ENCODE assay signal across 8 cellular contexts in genomic region chr11:73335204-73335923, GRCh38. TPM values are rescaled to one million over a fixed set of nuclear protein-coding genes. Genes with fewer than 3 reads are reported as not detected.
A peak's percentile ranks its signal among the peaks of the same experiment; 100 is the strongest.
DNase-seq lines count a peak whose midpoint lies in the region; ATAC-seq, FAIRE-seq and TF ChIP-seq lines count a peak whose summit lies in the region.

No MANE protein-coding gene starts in this region.

- H3K4me3 Mint-ChIP-seq in activated naive CD8-positive, alpha-beta T cell treated with anti-CD3 and anti-CD28 coated beads for 36 hours = no peak overlapping the region

- no peak overlapping the region for H3K9ac ChIP-seq in SU-DHL-6 (ENCODE audit: low read length)

- H3K27me3 ChIP-seq in SU-DHL-6 (ENCODE audit: low read length) (no peaks in the 10 kb centered on the region), cardiac muscle cell (no peaks in the 10 kb centered on the region)

- no peaks in the 10 kb centered on the region for H3K9me2 ChIP-seq in SU-DHL-6 (replicated peaks; ENCODE audit: insufficient read depth, low read length)

- H3K36me3 Mint-ChIP-seq in activated naive CD8-positive, alpha-beta T cell treated with anti-CD3 and anti-CD28 coated beads for 36 hours = no peaks in the 10 kb centered on the region

- H3K36me3 ChIP-seq in SU-DHL-6 (ENCODE audit: low read length) = no peaks in the 10 kb centered on the region
- no peaks in the 10 kb centered on the region for H3K36me3 ChIP-seq in cardiac muscle cell

- no peaks in the 10 kb centered on the region for H3K27me3 Mint-ChIP-seq in activated naive CD8-positive, alpha-beta T cell treated with anti-CD3 and anti-CD28 coated beads for 36 hours

- H3K79me2 ChIP-seq in SU-DHL-6 (ENCODE audit: insufficient read depth, low read length) = no peaks in the 10 kb centered on the region

- peaks cover 1% of the 10 kb centered on the region for H3K4me1 Mint-ChIP-seq in activated naive CD8-positive, alpha-beta T cell treated with anti-CD3 and anti-CD28 coated beads for 36 hours

- H3K9me3 Mint-ChIP-seq in activated naive CD8-positive, alpha-beta T cell treated with anti-CD3 and anti-CD28 coated beads for 36 hours = no peaks in the 10 kb centered on the region

- H3K4me3 ChIP-seq in SU-DHL-6 (ENCODE audit: insufficient read depth, low read length, poor library complexity, severe bottlenecking) (no peak overlapping the region), cardiac muscle cell (no peak overlapping the region)

- TF ChIP-seq CTCF in SU-DHL-6 (IDR thresholded peaks at IDR 0.05; ENCODE audit: insufficient read depth, low read length, poor library complexity, severe bottlenecking) = peak; percentile 86
- peak; percentile 98 for TF ChIP-seq CTCF in cardiac muscle cell (IDR thresholded peaks at IDR 0.05; ENCODE audit: low read depth, low read length)

- no peak overlapping the region for H3K27ac Mint-ChIP-seq in activated naive CD8-positive, alpha-beta T cell treated with anti-CD3 and anti-CD28 coated beads for 36 hours

- no peaks in the 10 kb centered on the region for H3K9me3 ChIP-seq in SU-DHL-6 (ENCODE audit: insufficient read depth, low read length)
- H3K9me3 ChIP-seq in cardiac muscle cell (ENCODE audit: low read depth) = no peaks in the 10 kb centered on the region

- H3K4me1 ChIP-seq in cardiac muscle cell (ENCODE audit: low read depth) = peaks cover 49% of the 10 kb centered on the region

- H3K4me2 ChIP-seq in SU-DHL-6 (ENCODE audit: low read depth, low read length, poor library complexity, severe bottlenecking) = no peak overlapping the region

- H3K27ac ChIP-seq in SU-DHL-6 (ENCODE audit: low read depth, low read length) (no peak overlapping the region), cardiac muscle cell (peak overlapping the region; percentile 88)

- no peaks in the 10 kb centered on the region for H4K20me1 ChIP-seq in SU-DHL-6 (ENCODE audit: low read depth, low read length)

- no peak overlapping the region for H2AFZ ChIP-seq in SU-DHL-6 (ENCODE audit: low read depth, low read length, severe bottlenecking)

- no peaks in the 10 kb centered on the region for H3F3A ChIP-seq in SU-DHL-6 (ENCODE audit: insufficient read depth)

- ATAC-seq in HG03354 (IDR thresholded peaks at IDR 0.05; ENCODE audit: poor library complexity, severe bottlenecking, unreplicated experiment) = no peak

- peak; percentile 63 for DNase-seq in GDM1 (lab: John Stamatoyannopoulos, UW)
- DNase-seq in NCI-H1105 (lab: John Stamatoyannopoulos, UW) = peak; percentile 62
- peak; percentile 69 for DNase-seq in activated naive CD8-positive, alpha-beta T cell treated with anti-CD3 and anti-CD28 coated beads for 36 hours
- DNase-seq in cardiac muscle cell (ENCODE audit: low read depth in 1 of 2, low spot score in 1 of 2) = peak; percentile 79 to 87
- peak; percentile 77 for DNase-seq in putamen (ENCODE audit: low spot score)
- DNase-seq in urothelium cell line (ENCODE audit: low spot score) = peak; percentile 87

- no peak for FAIRE-seq in urothelium cell line (lab: Jason Lieb, UNC)

RNA-seq across cellular contexts. Expression of gene ARHGEF17, which starts 27.3 kb away (rescaled TPM):
- under 1 TPM in 1 of 2 experiments, not detected in 1; 0.08 TPM for total RNA-seq in activated naive CD8-positive, alpha-beta T cell treated with anti-CD3 and anti-CD28 coated beads for 36 hours
- total RNA-seq in cardiac muscle cell = 37.2 and 60.3 TPM in 2 replicates
- polyA plus RNA-seq in cardiac muscle cell = 26.5 and 33.5 TPM in 2 replicates

RNA-seq across cellular contexts. Expression of gene RELT, which starts 40.8 kb away (rescaled TPM):
- total RNA-seq in activated naive CD8-positive, alpha-beta T cell treated with anti-CD3 and anti-CD28 coated beads for 36 hours = 10 to 100 TPM; 23.2 to 24.2 TPM
- total RNA-seq in cardiac muscle cell = 10.4 and 18.7 TPM in 2 replicates
- polyA plus RNA-seq in cardiac muscle cell = 9.3 and 14.8 TPM in 2 replicates

Comparison
In these comparisons a context has a peak if more than half of its experiments do, and no peak if none do; other contexts are left out.
1. RNA of gene ARHGEF17, which starts 27.3 kb away (total RNA-seq): 37.2 to 60.3 TPM in cardiac muscle cell; 0.08 TPM in activated naive CD8-positive, alpha-beta T cell treated with anti-CD3 and anti-CD28 coated beads for 36 hours; every median in the first group is over 10 times any median in the second.
2. Peak in every context shown above with its lines, with median percentiles within 50 percentile points of each other: DNase-seq.